ENCODE assay signal across 2 cellular contexts in genomic region chr10:1379601-1380000, GRCh38.
TF ChIP-seq lines count a peak whose summit lies in the region.

No MANE protein-coding gene starts in this region.

TF ChIP-seq in SK-N-SH, 30 proteins besides CTCF, POLR2A, EP300 and RAD21 (continued from another document):
- TF ChIP-seq USF2 (IDR thresholded peaks at IDR 0.05; ENCODE audit: borderline replicate concordance, low read depth, low read length) (no peak), YY1 (IDR thresholded peaks at IDR 0.05; ENCODE audit: low read depth) (no peak), PBX3 (IDR thresholded peaks at IDR 0.05) (no peak), TEAD4 (IDR thresholded peaks at IDR 0.05; ENCODE audit: borderline replicate concordance, insufficient read depth) (no peak), POLR2AphosphoS5 (IDR thresholded peaks at IDR 0.05; ENCODE audit: low read depth, low read length) (no peak), CHD2 (IDR thresholded peaks at IDR 0.05; ENCODE audit: low read length, partially characterized antibody) (no peak), REST (IDR thresholded peaks at IDR 0.05; ENCODE audit: low read depth, low read length) (no peak)
TF ChIP-seq in SK-N-SH: peak in this region for 0.

TF ChIP-seq in SK-N-SH treated with all-trans-retinoic acid at 6 μM for 48 hours, 23 proteins besides CTCF, POLR2A, EP300 and RAD21 (continued from another document):
- TF ChIP-seq ZFP30 (CRISPR knock-in tag; IDR thresholded peaks at IDR 0.05) = no peak
- TF ChIP-seq ZNF565 (CRISPR knock-in tag; conservative IDR thresholded peaks at IDR 0.05; ENCODE audit: low read depth) = no peak
- no peak for TF ChIP-seq ZNF8 (CRISPR knock-in tag; IDR thresholded peaks at IDR 0.05)
- TF ChIP-seq ZNF70 (CRISPR knock-in tag; IDR thresholded peaks at IDR 0.05) = no peak
